ENCODE assay signal across 8 cellular contexts in the genomic region with DNA sequence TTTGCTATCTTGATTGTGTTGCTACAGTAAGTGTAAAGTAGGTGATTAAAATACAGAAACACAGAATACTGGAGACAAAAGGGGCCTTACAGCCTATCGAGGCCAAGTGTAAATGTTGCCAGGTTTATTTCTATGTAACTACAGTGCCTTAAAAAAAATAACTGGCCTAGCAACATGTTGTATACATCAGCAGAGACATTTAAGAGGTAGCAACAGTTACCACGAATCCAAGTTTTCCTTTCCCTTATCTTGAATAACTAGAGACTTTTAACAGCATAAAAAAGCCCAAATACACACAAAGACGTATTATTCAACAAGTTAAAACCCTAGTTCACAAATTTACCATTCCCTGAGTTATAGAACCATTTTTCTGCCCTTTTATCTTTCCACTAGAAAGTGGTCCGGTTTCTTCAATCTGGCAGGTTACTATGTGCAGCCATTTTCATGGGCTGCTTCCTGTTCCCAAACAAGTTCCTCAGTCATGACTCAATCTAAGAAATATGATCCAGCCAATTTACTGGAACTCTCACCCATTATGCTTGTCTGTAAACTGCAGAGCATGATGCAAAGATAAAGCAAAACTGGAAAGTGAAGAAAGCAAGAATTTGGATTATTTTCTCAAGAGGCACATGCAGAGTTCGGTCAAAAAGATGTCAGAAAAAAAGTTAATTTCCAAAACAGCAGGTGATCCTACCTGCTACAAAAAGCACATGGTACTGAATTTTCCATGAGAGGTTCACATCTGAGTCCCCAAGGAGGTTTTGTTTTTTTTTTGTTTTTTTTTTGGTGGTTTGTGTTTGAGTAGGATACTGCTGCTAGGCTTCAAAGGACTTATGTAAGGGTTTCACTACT. TPM values are rescaled to one million over a fixed set of nuclear protein-coding genes. Genes with fewer than 3 reads are reported as not detected.
DNase-seq lines count a peak whose midpoint lies in the region; ATAC-seq and TF ChIP-seq lines count a peak whose summit lies in the region.

No MANE protein-coding gene starts in this region.

- peak overlapping the region; percentile 77 for H3K4me2 ChIP-seq in PC-9

- BruUV-seq in PC-9 (replicated peaks; lab: Mats Ljungman, UMichigan), result no TSS peak

- peaks cover 38% of the 10 kb centered on the region for H3K36me3 Mint-ChIP-seq in activated CD4-positive, alpha-beta T cell treated with anti-CD3 and anti-CD28 coated beads for 36 hours (ENCODE audit: low read depth)
- H3K36me3 Mint-ChIP-seq in dendritic cell treated with granulocyte-macrophage colony-stimulating factor and Interleukin-4, amounts not matched to agents 40 ng/mL and 50 ng/mL, for 4 days (ENCODE audit: low read depth), result peaks cover 43% of the 10 kb centered on the region

- intact Hi-C loops in activated CD4-positive, alpha-beta T cell treated with anti-CD3 and anti-CD28 coated beads for 36 hours (cut with DNase I, micrococcal nuclease), result loop anchor here in 1 of 2 experiments (5.0 kb wide), 1 partner anchor 35 kb away; no protein-coding TSS in a partner anchor
- intact Hi-C loops in PC-9 (cut with micrococcal nuclease; ENCODE audit: unreplicated experiment) (loop anchor here (1.0 to 5.0 kb wide), 6 partner anchors 21 to 1310 kb away; a partner anchor contains a TSS), aorta (cut with DNase I) (no loop called here)
- intact Hi-C loops in dendritic cell treated with granulocyte-macrophage colony-stimulating factor and Interleukin-4, amounts not matched to agents 40 ng/mL and 50 ng/mL, for 4 days (cut with micrococcal nuclease), result no loop called here

- H3K36me3 ChIP-seq in PC-9 (ENCODE audit: low read depth), result peaks cover 44% of the 10 kb centered on the region
- peaks cover 12% of the 10 kb centered on the region for H3K36me3 ChIP-seq in mesodermal cell (ENCODE audit: control insufficient read depth, insufficient read depth, low read length)
- peaks cover 0 to 2% of the 10 kb centered on the region in 2 donors for H3K36me3 ChIP-seq in aorta (ENCODE audit: control insufficient read depth in 1 of 2, insufficient read depth in 2 of 2, low read length in 1 of 2)

- no peaks in the 10 kb centered on the region for H3K9me2 ChIP-seq in PC-9 (ENCODE audit: insufficient read depth)

- H3K4me3 ChIP-seq in PC-9, result peak overlapping the region; percentile 45
- H3K4me3 ChIP-seq in mesodermal cell (ENCODE audit: extremely low read depth, insufficient read depth, low read length, poor library complexity, severe bottlenecking), result no peak overlapping the region
- peak overlapping the region; percentile 10 to 34 for H3K4me3 ChIP-seq in aorta (ENCODE audit: low read length in 2 of 2)

- peaks cover 97% of the 10 kb centered on the region for H3K79me2 ChIP-seq in PC-9 (ENCODE audit: low read depth)

- H3K27ac ChIP-seq in PC-9 (peak overlapping the region; percentile 97), mesodermal cell (ENCODE audit: low read depth, low read length, severe bottlenecking) (peak overlapping the region; percentile 98), aorta (ENCODE audit: low read depth in 1 of 2, low read length in 2 of 2) (peak overlapping the region in 1 of 2 donors; percentile 97)

- H4K20me1 ChIP-seq in PC-9 (ENCODE audit: insufficient read depth), result peaks cover 19% of the 10 kb centered on the region

- H2AFZ ChIP-seq in PC-9, result peak overlapping the region; percentile 10; the same call in 1 of the 2 replicates

- ATAC-seq in activated CD4-positive, alpha-beta T cell treated with anti-CD3 and anti-CD28 coated beads for 36 hours, result no peak
- ATAC-seq in aorta (ENCODE audit: low FRiP score), result peak; percentile 90
- no peak for ATAC-seq in GM21529 (IDR thresholded peaks at IDR 0.05; ENCODE audit: unreplicated experiment)

- H3K27ac Mint-ChIP-seq in activated CD4-positive, alpha-beta T cell treated with anti-CD3 and anti-CD28 coated beads for 36 hours, result peak overlapping the region; percentile 94
- peak overlapping the region; percentile 93 for H3K27ac Mint-ChIP-seq in dendritic cell treated with granulocyte-macrophage colony-stimulating factor and Interleukin-4, amounts not matched to agents 40 ng/mL and 50 ng/mL, for 4 days

- peak overlapping the region; percentile 1 for H3K4me3 Mint-ChIP-seq in activated CD4-positive, alpha-beta T cell treated with anti-CD3 and anti-CD28 coated beads for 36 hours
- peak overlapping the region; percentile 66 for H3K4me3 Mint-ChIP-seq in dendritic cell treated with granulocyte-macrophage colony-stimulating factor and Interleukin-4, amounts not matched to agents 40 ng/mL and 50 ng/mL, for 4 days

- CTCF ChIA-PET in activated CD4-positive, alpha-beta T cell treated with anti-CD3 and anti-CD28 coated beads for 36 hours (lab: Charles Lee), result interaction anchor here (1.2 to 1.8 kb wide), 4 partner anchors 13 to 78 kb away, joined by 4 to 5 read pairs (median 4); a partner anchor contains a TSS
- CTCF ChIA-PET in PC-9 (lab: Charles Lee), result no interaction called here

- H3K4me1 ChIP-seq in PC-9 (replicated peaks; ENCODE audit: insufficient read depth), result peaks cover 65% of the 10 kb centered on the region
- peaks cover 46% of the 10 kb centered on the region for H3K4me1 ChIP-seq in mesodermal cell (ENCODE audit: control insufficient read depth, insufficient read depth, low read length, poor library complexity, severe bottlenecking)
- H3K4me1 ChIP-seq in aorta (ENCODE audit: control insufficient read depth in 1 of 2, insufficient read depth in 2 of 2, low read length in 2 of 2), result peaks cover 11 to 26% of the 10 kb centered on the region in 2 donors

- POLR2A ChIA-PET in activated CD4-positive, alpha-beta T cell treated with anti-CD3 and anti-CD28 coated beads for 36 hours (lab: Charles Lee), result no interaction called here
- POLR2A ChIA-PET in PC-9 (lab: Charles Lee; ENCODE audit: unreplicated experiment), result no interaction called here

- H3K4me1 Mint-ChIP-seq in activated CD4-positive, alpha-beta T cell treated with anti-CD3 and anti-CD28 coated beads for 36 hours, result peaks cover 88% of the 10 kb centered on the region
- H3K4me1 Mint-ChIP-seq in dendritic cell treated with granulocyte-macrophage colony-stimulating factor and Interleukin-4, amounts not matched to agents 40 ng/mL and 50 ng/mL, for 4 days (ENCODE audit: low read depth), result peaks cover 81% of the 10 kb centered on the region

- no peaks in the 10 kb centered on the region for H3K27me3 ChIP-seq in PC-9 (ENCODE audit: insufficient read depth, low read depth)
- H3K27me3 ChIP-seq in aorta (ENCODE audit: control insufficient read depth in 1 of 2, insufficient read depth in 2 of 2, low read length in 1 of 2), result no peaks in the 10 kb centered on the region

- no peaks in the 10 kb centered on the region for H3K9me3 Mint-ChIP-seq in activated CD4-positive, alpha-beta T cell treated with anti-CD3 and anti-CD28 coated beads for 36 hours (ENCODE audit: low read depth)
- no peaks in the 10 kb centered on the region for H3K9me3 Mint-ChIP-seq in dendritic cell treated with granulocyte-macrophage colony-stimulating factor and Interleukin-4, amounts not matched to agents 40 ng/mL and 50 ng/mL, for 4 days

- H3K27me3 Mint-ChIP-seq in activated CD4-positive, alpha-beta T cell treated with anti-CD3 and anti-CD28 coated beads for 36 hours, result no peaks in the 10 kb centered on the region
- H3K27me3 Mint-ChIP-seq in dendritic cell treated with granulocyte-macrophage colony-stimulating factor and Interleukin-4, amounts not matched to agents 40 ng/mL and 50 ng/mL, for 4 days, result no peaks in the 10 kb centered on the region

- WGBS in mesodermal cell (ENCODE audit: insufficient coverage in 2 of 2), 2 experiments, result 81 to 86% methylated on average over 4 of the region's 5 CpGs
- WGBS in aorta, 2 donors, result 3% methylated on average over 5 of the region's 5 CpGs

- H3K9me3 ChIP-seq in PC-9 (ENCODE audit: insufficient read depth, low read depth) (no peaks in the 10 kb centered on the region), mesodermal cell (ENCODE audit: control insufficient read depth, low read length) (no peaks in the 10 kb centered on the region), aorta (ENCODE audit: control insufficient read depth, low read length) (no peaks in the 10 kb centered on the region)

- DNase-seq in activated CD4-positive, alpha-beta T cell treated with anti-CD3 and anti-CD28 coated beads for 36 hours, result no peak
- DNase-seq in activated CD4-positive, alpha-beta T cell treated with anti-CD3 and anti-CD28 coated beads, Interleukin-2, amount 50 U/mL, for 1 hour, result no peak
- DNase-seq in PC-9 (peak; percentile 56 to 99), aorta (no peak), NCI-H1694 (lab: John Stamatoyannopoulos, UW) (no peak)

- peaks cover 77% of the 10 kb centered on the region for H3F3A ChIP-seq in PC-9 (ENCODE audit: insufficient read depth, low read depth)

- TF ChIP-seq CTCF in PC-9 (conservative IDR thresholded peaks at IDR 0.05), result no peak

RNA-seq across cellular contexts. Expression of a gene that starts 22.2 kb away (rescaled TPM):
- total RNA-seq in activated CD4-positive, alpha-beta T cell treated with anti-CD3 and anti-CD28 coated beads for 36 hours, result 10 to 100 TPM; 56.6 to 81.5 TPM
- 117 and 138 TPM in 2 replicates for total RNA-seq in PC-9 (2021)
- polyA plus RNA-seq in mesodermal cell (2013, experiment 1 of 2), result 61.6 TPM
- polyA plus RNA-seq in mesodermal cell (2013, experiment 2 of 2), result 60.5 TPM
- total RNA-seq in aorta, result 100 to 1,000 TPM; 101 to 131 TPM
- polyA plus RNA-seq in aorta, result 100 to 1,000 TPM in 1 of 2 donors, 10 to 100 TPM in 1; 83.4 to 103 TPM

RNA-seq across cellular contexts. Expression of a gene that starts 29.8 kb away (rescaled TPM):
- 100 to 1,000 TPM; 200 to 290 TPM for total RNA-seq in activated CD4-positive, alpha-beta T cell treated with anti-CD3 and anti-CD28 coated beads for 36 hours
- total RNA-seq in PC-9 (2021) (245 and 290 TPM in 2 replicates), aorta (100 to 1,000 TPM; 149 to 178 TPM)
- 280 TPM for polyA plus RNA-seq in mesodermal cell (2013, experiment 1 of 2)
- 290 TPM for polyA plus RNA-seq in mesodermal cell (2013, experiment 2 of 2)
- polyA plus RNA-seq in aorta, result 100 to 1,000 TPM; 118 to 139 TPM

Comparison
In these comparisons a context has a peak if more than half of its experiments do, and no peak if none do; other contexts are left out.
1. DNase-seq: peak in PC-9 (2 of 2); none in activated CD4-positive, alpha-beta T cell treated with anti-CD3 and anti-CD28 coated beads for 36 hours (single experiment), activated CD4-positive, alpha-beta T cell treated with anti-CD3 and anti-CD28 coated beads, Interleukin-2, amount 50 U/mL, for 1 hour (single experiment), aorta (0 of 2) and NCI-H1694 (single experiment).